ENCODE assay signal across 8 cellular contexts in the genomic region with DNA sequence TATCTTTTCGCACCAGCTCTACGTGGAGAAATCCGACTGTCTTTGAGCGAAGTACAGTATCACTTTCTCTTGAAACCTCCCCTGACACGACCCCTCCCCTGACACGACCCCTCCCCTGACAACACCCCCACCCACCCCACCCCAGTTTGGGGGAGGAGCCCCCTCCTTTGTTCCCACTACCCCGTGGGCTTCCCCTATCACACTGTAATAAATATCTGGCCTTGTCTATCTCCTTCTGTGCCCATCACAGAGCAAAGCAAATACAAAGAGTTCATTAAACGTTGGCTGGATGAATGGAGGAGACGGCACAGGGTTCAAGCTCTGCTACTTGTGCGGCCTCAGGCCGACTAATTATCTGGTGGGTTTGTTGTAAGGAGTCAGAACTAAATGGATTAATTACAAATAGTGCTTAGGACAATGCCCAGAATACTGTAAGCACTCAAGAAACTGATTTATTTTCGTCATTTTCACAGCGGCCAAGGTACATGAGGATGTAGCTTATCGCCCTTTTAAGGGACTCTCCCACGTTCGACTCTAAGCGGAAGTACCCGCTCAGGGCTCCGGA. TPM values are rescaled to one million over a fixed set of nuclear protein-coding genes. Genes with fewer than 3 reads are reported as not detected.
DNase-seq lines count a peak whose midpoint lies in the region; ATAC-seq lines count a peak whose summit lies in the region.

No MANE protein-coding gene starts in this region.

- no peaks in the 10 kb centered on the region for H3K27me3 ChIP-seq in mucosa of rectum (ENCODE audit: control insufficient read depth in 2 of 2, insufficient read depth in 2 of 2, low read length in 2 of 2)

- DNase-seq in caudate nucleus (lab: John Stamatoyannopoulos, UW) (no peak), ureter (ENCODE audit: low spot score) (no peak), NCI-H82 (lab: John Stamatoyannopoulos, UW) (no peak)

- peak overlapping the region; percentile 49 to 82 for H3K9ac ChIP-seq in mucosa of rectum (ENCODE audit: low read depth in 1 of 2, low read length in 2 of 2)

- peaks cover 20 to 34% of the 10 kb centered on the region in 2 donors for H3K4me1 ChIP-seq in mucosa of rectum (ENCODE audit: control insufficient read depth in 2 of 2, insufficient read depth in 2 of 2, low read length in 2 of 2)

- H3K27ac ChIP-seq in KOPT-K1 (ENCODE audit: low read depth, low read length, poor library complexity, severe bottlenecking) (peak overlapping the region; percentile 82), caudate nucleus (ENCODE audit: low read depth, low read length) (peak overlapping the region; percentile 95), mucosa of rectum (ENCODE audit: low read depth in 2 of 2, low read length in 2 of 2) (peak overlapping the region; percentile 95)

- peak; percentile 1 for ATAC-seq in GM18907 (IDR thresholded peaks at IDR 0.05; ENCODE audit: unreplicated experiment)
- no peak for ATAC-seq in GM21515 (IDR thresholded peaks at IDR 0.05; ENCODE audit: unreplicated experiment)
- ATAC-seq in HG02852 (IDR thresholded peaks at IDR 0.05; ENCODE audit: unreplicated experiment), result no peak

- H3K4me3 ChIP-seq in mucosa of rectum (ENCODE audit: low read length in 2 of 2), result peak overlapping the region; percentile 76 to 79

- H3K36me3 ChIP-seq in KOPT-K1 (ENCODE audit: insufficient read depth, low read length) (no peaks in the 10 kb centered on the region; the same call in 1 of the 2 replicates), mucosa of rectum (ENCODE audit: control insufficient read depth in 2 of 2, insufficient read depth in 2 of 2, low read length in 2 of 2) (no peaks in the 10 kb centered on the region)

- no peaks in the 10 kb centered on the region for H3K9me3 ChIP-seq in KOPT-K1 (ENCODE audit: insufficient read depth, low read length, poor library complexity, severe bottlenecking)
- H3K9me3 ChIP-seq in mucosa of rectum (ENCODE audit: control insufficient read depth in 2 of 2, low read length in 2 of 2), result no peaks in the 10 kb centered on the region

RNA-seq across cellular contexts. Expression of gene GGA1, which starts 0.6 kb away (rescaled TPM):
- total RNA-seq in ureter, result 68.9 TPM

RNA-seq across cellular contexts. Expression of gene LGALS2, which starts 28.1 kb away (rescaled TPM):
- not detected for total RNA-seq in ureter

RNA-seq across cellular contexts. Expression of gene SH3BP1, which starts 31.5 kb away (rescaled TPM):
- 56.2 TPM for total RNA-seq in ureter

RNA-seq across cellular contexts. Expression of gene CDC42EP1, which starts 47.7 kb away (rescaled TPM):
- 33.4 TPM for total RNA-seq in ureter

RNA-seq across cellular contexts. Expression of gene PDXP, which starts 50.5 kb away (rescaled TPM):
- total RNA-seq in ureter, result 5.2 TPM
